17 cellular contexts compared by ENCODE assay signal in the genomic region with DNA sequence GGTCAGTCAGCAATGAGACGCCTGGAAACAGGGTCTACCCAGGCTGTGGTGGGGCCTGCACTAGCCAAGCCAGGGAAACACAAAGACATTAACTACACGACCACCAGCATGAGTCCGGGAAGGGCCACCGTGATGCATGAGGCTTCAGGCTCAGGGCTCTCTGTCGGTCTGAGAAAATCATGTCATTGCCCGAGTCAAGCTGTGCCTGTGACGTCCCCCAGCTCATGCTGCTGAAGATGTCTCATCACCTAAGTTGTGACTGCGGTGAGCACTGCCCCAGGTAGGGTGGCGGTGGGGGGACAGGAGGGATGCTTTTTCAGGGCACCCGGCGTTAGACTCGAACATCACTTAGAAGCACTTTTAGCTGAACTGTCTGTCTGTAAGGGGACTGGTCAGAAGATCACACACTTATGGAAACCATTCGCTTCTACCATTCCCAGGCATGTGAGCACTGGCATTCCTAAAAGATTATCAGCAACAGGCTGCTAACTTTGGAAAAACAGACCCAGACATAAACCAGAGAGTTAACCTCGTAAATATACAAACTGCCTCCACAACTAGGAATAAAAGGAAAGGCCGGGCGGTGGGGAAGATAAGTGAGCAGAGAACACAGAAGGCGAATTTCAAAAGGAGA.
A peak's percentile ranks its signal among the peaks of the same experiment; 100 is the strongest.
DNase-seq lines count a peak whose midpoint lies in the region; ATAC-seq and TF ChIP-seq lines count a peak whose summit lies in the region.
"Had no signal": no experiment of that assay in that cellular context is flagged by ENCODE, and none has a peak within 500 bp of the region (broad histone marks: within the 10 kb centered on the region; RNA-seq: fewer than 3 reads in every experiment).

No MANE protein-coding gene starts in this region.

- peaks cover 0 to 56% (median 21%) of the 10 kb centered on the region in 9 donors for H3K36me3 ChIP-seq in heart left ventricle
- H3K36me3 ChIP-seq in mammary epithelial cell (ENCODE audit: insufficient read depth, low read length): no peaks in the 10 kb centered on the region
- H3K36me3 ChIP-seq: breast epithelium had no signal

- H3K4me3 ChIP-seq in heart left ventricle (no peak overlapping the region), mammary epithelial cell (replicated peaks in 1 of 3; ENCODE audit: insufficient read depth in 1 of 3, low read depth in 2 of 3, low read length in 3 of 3) (no peak overlapping the region)
- H3K4me3 ChIP-seq: breast epithelium, pancreas, SJSA1 had no signal

- H3K9me3 ChIP-seq in heart left ventricle (peaks cover 0 to 11% (median 5%) of the 10 kb centered on the region in 12 donors), mammary epithelial cell (replicated peaks; ENCODE audit: insufficient read depth, low read length) (no peaks in the 10 kb centered on the region)
- H3K9me3 ChIP-seq: SJSA1 had no signal

- H3K27me3 ChIP-seq in heart left ventricle (no peaks in the 10 kb centered on the region), mammary epithelial cell (ENCODE audit: insufficient read depth, low read length) (no peaks in the 10 kb centered on the region)
- H3K27me3 ChIP-seq: breast epithelium, foreskin keratinocyte, pancreas, SJSA1 had no signal

- H4K20me1 ChIP-seq in mammary epithelial cell (ENCODE audit: insufficient read depth, low read length): no peaks in the 10 kb centered on the region

- H3K9ac ChIP-seq in mammary epithelial cell (ENCODE audit: insufficient read depth, low read length): no peak overlapping the region

- 63 to 69% (median 65%) methylated on average over 17 of the region's 17 CpGs for WGBS in heart left ventricle, 4 donors
- 95% methylated on average over 10 of the region's 17 CpGs for WGBS in mammary epithelial cell (ENCODE audit: low coverage, missing lambda C conversion rate)

- TF ChIP-seq CTCF in heart left ventricle (IDR thresholded peaks at IDR 0.05) (no peak), mammary epithelial cell (conservative IDR thresholded peaks at IDR 0.05 in 1 of 2, IDR thresholded peaks at IDR 0.05 in 1 of 2; ENCODE audit: extremely low read depth in 1 of 2, insufficient read depth in 1 of 2, low read depth in 1 of 2, low read length in 2 of 2) (no peak)

- in situ Hi-C loops in mammary epithelial cell (cut with MboI; ENCODE audit: low sequenced_read_pairs in 2 of 2): no loop called here

- no peaks in the 10 kb centered on the region for H3K79me2 ChIP-seq in mammary epithelial cell (ENCODE audit: insufficient read depth, low read length)

- CTCF ChIA-PET in mammary epithelial cell (lab: Charles Lee; ENCODE audit: low non-redundant PET): no interaction called here

- H3K4me2 ChIP-seq in mammary epithelial cell (ENCODE audit: insufficient read depth, low read depth, low read length): no peak overlapping the region

- dilution Hi-C loops in mammary epithelial cell (cut with HindIII; ENCODE audit: low sequenced_read_pairs): no loop called here

- DNase-seq in heart left ventricle (peak in 3 of 5 donors; percentile 6 to 29 (median 20)), Right ventricle myocardium superior (no peak), islet precursor cell (peak; percentile 74), posterior cingulate gyrus (peak in 6 of 10 donors; percentile 1 to 60 (median 24)), mammary epithelial cell (no peak)
- DNase-seq: activated naive CD8-positive, alpha-beta T cell treated with anti-CD3 and anti-CD28 coated beads, Interleukin-2, amount 50 U/mL, for 24 hours; activated T-cell treated with anti-CD3 and anti-CD28 coated beads, Interleukin-2, amount 50 U/mL, for 72 hours; foreskin keratinocyte; NCI-H1436; NCI-H2171 treated with DMSO at 0.1 percent for 48 hours; NCI-H526 treated with DMSO at 0.1 percent for 48 hours had no signal

- peak overlapping the region in 3 of 12 donors; percentile 8 to 55 (median 20) for H3K27ac ChIP-seq in heart left ventricle
- no peak overlapping the region for H3K27ac ChIP-seq in mammary epithelial cell (ENCODE audit: insufficient read depth, low read depth, low read length)
- H3K27ac ChIP-seq: breast epithelium, foreskin keratinocyte, pancreas, SJSA1 had no signal

- TF ChIP-seq POLR2A in heart left ventricle (IDR thresholded peaks at IDR 0.05): no peak

- ATAC-seq in heart left ventricle (peak in 1 of 4 donors; percentile 56), Right ventricle myocardium superior (ENCODE audit: poor library complexity) (no peak), GM18520 (IDR thresholded peaks at IDR 0.05; ENCODE audit: unreplicated experiment) (no peak), HG02840 (IDR thresholded peaks at IDR 0.05; ENCODE audit: low FRiP score, unreplicated experiment) (no peak), HG03521 (IDR thresholded peaks at IDR 0.05; ENCODE audit: unreplicated experiment) (no peak)
- ATAC-seq: activated naive CD8-positive, alpha-beta T cell treated with anti-CD3 and anti-CD28 coated beads, Interleukin-2, amount 50 U/mL, for 24 hours; activated T-cell treated with anti-CD3 and anti-CD28 coated beads, Interleukin-2, amount 50 U/mL, for 72 hours; foreskin keratinocyte; pancreas had no signal

- no TSS peak for BruUV-seq in mammary epithelial cell (replicated peaks; lab: Mats Ljungman, UMichigan)

- H3K4me1 ChIP-seq in heart left ventricle (peaks cover 0 to 15% (median 4%) of the 10 kb centered on the region in 12 donors), mammary epithelial cell (ENCODE audit: insufficient read depth, low read length) (no peaks in the 10 kb centered on the region)
- H3K4me1 ChIP-seq: breast epithelium, foreskin keratinocyte, pancreas, SJSA1 had no signal

- H2AFZ ChIP-seq in mammary epithelial cell (ENCODE audit: low read depth, low read length): no peak overlapping the region

- intact Hi-C loops in heart left ventricle (cut with DNase I) (no loop called here), Right ventricle myocardium superior (cut with DNase I) (no loop called here), posterior cingulate gyrus (cut with DNase I) (no loop called here), mammary epithelial cell (cut with micrococcal nuclease) (no loop called here)

Comparison
In these comparisons a context has a peak if more than half of its experiments do, and no peak if none do; other contexts are left out.
1. DNase-seq: peak in heart left ventricle (3 of 5), islet precursor cell (single experiment) and posterior cingulate gyrus (6 of 10); none in Right ventricle myocardium superior (single experiment) and mammary epithelial cell (single experiment).